ENCODE assay signal across 20 cellular contexts in the genomic region with DNA sequence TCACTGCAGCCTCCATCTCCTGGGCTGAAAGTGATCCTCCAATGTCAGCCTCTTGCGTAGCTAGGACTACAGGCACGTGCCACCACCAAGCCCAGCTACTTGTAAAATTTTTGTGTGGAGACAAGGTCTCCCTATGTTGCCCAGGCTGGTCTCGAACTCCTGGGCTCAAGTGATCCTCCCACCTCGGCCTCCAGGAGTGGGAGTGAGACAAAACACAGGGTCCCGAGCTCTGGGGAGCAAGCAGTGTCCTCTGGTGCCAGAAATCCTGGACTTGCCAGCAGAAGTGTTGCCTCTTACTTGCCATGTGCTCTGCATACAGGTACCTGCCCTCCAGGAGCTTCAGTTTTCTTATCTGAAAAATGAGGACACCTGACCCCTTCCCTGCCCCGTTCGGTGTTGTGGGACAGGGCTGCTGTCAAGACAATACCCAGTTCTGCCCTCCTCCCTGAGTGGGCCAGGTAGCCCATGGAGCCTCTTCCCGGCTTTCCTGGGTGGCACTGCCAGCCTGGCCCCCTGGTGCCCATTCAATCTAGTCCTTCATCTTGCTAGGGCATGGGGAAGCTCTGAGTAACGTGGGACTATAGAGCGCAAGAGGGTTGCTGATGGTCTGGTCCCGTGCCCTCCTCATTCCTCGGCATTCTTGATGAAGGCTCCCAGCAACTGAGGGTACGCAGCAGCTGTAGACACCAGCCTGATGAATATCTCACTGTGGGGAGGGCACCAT.
DNase-seq lines count a peak whose midpoint lies in the region; ATAC-seq and TF ChIP-seq lines count a peak whose summit lies in the region.
"Had no signal": no experiment of that assay in that cellular context is flagged by ENCODE, and none has a peak within 500 bp of the region (broad histone marks: within the 10 kb centered on the region; RNA-seq: fewer than 3 reads in every experiment).

No MANE protein-coding gene starts in this region.

- no peak for TF ChIP-seq POLR2A in heart left ventricle (IDR thresholded peaks at IDR 0.05)

- intact Hi-C loops in heart left ventricle (cut with DNase I), result no loop called here
- intact Hi-C loops in heart right ventricle (cut with DNase I), result no loop called here
- intact Hi-C loops in upper lobe of right lung (cut with DNase I), result no loop called here

- no peaks in the 10 kb centered on the region for H3K4me1 ChIP-seq in heart left ventricle
- no peaks in the 10 kb centered on the region for H3K4me1 ChIP-seq in heart right ventricle
- peaks cover 0 to 2% of the 10 kb centered on the region in 2 donors for H3K4me1 ChIP-seq in lung (ENCODE audit: control insufficient read depth in 2 of 2, insufficient read depth in 2 of 2, low read length in 2 of 2)
- H3K4me1 ChIP-seq in upper lobe of right lung, result no peaks in the 10 kb centered on the region
- H3K4me1 ChIP-seq: Peyer's patch had no signal

- ATAC-seq in heart left ventricle, result no peak
- ATAC-seq in heart right ventricle, result no peak
- ATAC-seq in lung (ENCODE audit: insufficient read depth, low FRiP score), result no peak
- ATAC-seq in upper lobe of right lung, result no peak
- no peak for ATAC-seq in HG03135 (IDR thresholded peaks at IDR 0.05; ENCODE audit: unreplicated experiment)
- ATAC-seq: GM12878, HepG2 had no signal

- H3K4me3 ChIP-seq in heart left ventricle (no peak overlapping the region), heart right ventricle (no peak overlapping the region), lung (no peak overlapping the region), upper lobe of right lung (no peak overlapping the region)
- H3K4me3 ChIP-seq: GM12878, Peyer's patch had no signal

- no peak for TF ChIP-seq CTCF in heart left ventricle (IDR thresholded peaks at IDR 0.05)
- no peak for TF ChIP-seq CTCF in heart right ventricle (IDR thresholded peaks at IDR 0.05)
- no peak for TF ChIP-seq CTCF in lung (IDR thresholded peaks at IDR 0.05; ENCODE audit: control extremely low read depth, extremely low read depth)
- TF ChIP-seq CTCF in upper lobe of right lung (IDR thresholded peaks at IDR 0.05), result no peak

- WGBS in heart left ventricle, 4 donors, result 71 to 79% (median 75%) methylated on average over 8 to 13 of the region's 13 CpGs
- 72 to 79% methylated on average over 13 of the region's 13 CpGs for whole genome bisulfite sequencing in heart right ventricle, 2 donors
- 79 to 82% methylated on average over 13 of the region's 13 CpGs for WGBS in lung, 2 donors

- no peaks in the 10 kb centered on the region for H3K27me3 ChIP-seq in heart left ventricle
- no peaks in the 10 kb centered on the region for H3K27me3 ChIP-seq in heart right ventricle
- H3K27me3 ChIP-seq in lung (ENCODE audit: control insufficient read depth, insufficient read depth), result no peaks in the 10 kb centered on the region
- no peaks in the 10 kb centered on the region for H3K27me3 ChIP-seq in upper lobe of right lung
- H3K27me3 ChIP-seq: Peyer's patch had no signal

- H3K27ac ChIP-seq in heart left ventricle, result no peak overlapping the region
- H3K27ac ChIP-seq in heart right ventricle, result no peak overlapping the region
- no peak overlapping the region for H3K27ac ChIP-seq in lung (ENCODE audit: low read depth in 1 of 2, low read length in 1 of 2)
- H3K27ac ChIP-seq in upper lobe of right lung, result no peak overlapping the region
- H3K27ac ChIP-seq: Peyer's patch had no signal

- H3K36me3 ChIP-seq in heart left ventricle (peaks cover 0 to 3% (median 0%) of the 10 kb centered on the region in 9 donors), heart right ventricle (peaks cover 0 to 7% (median 0%) of the 10 kb centered on the region in 9 donors), lung (ENCODE audit: control insufficient read depth in 2 of 2, insufficient read depth in 2 of 2, low read length in 2 of 2) (no peaks in the 10 kb centered on the region), upper lobe of right lung (no peaks in the 10 kb centered on the region)
- H3K36me3 ChIP-seq: Peyer's patch had no signal

- peak in 3 of 5 donors; percentile 7 to 31 (median 11) for DNase-seq in heart left ventricle
- no peak for DNase-seq in heart right ventricle
- DNase-seq in ecto neural progenitor cell (ENCODE audit: low spot score), result peak; percentile 16
- DNase-seq in lung (ENCODE audit: low spot score), result peak; percentile 17
- DNase-seq in upper lobe of right lung, result peak; percentile 48
- no peak for DNase-seq in stimulated activated CD4-positive, alpha-beta T cell treated with anti-CD3 and anti-CD28 coated beads, Interleukin-4, amount 100 ng/mL, for 24 hours
- DNase-seq: ACHN; C1 segment of cervical spinal cord; CD8-positive, alpha-beta memory T cell; DMS53; EL; KG1; NCI-H1105 treated with DMSO at 0.1 percent for 48 hours; NCI-H1694 treated with DMSO at 0.1 percent for 48 hours; NK-92 treated with Interleukin-12 subunit alpha and Interleukin-12 subunit beta, amount 100 ng/mL, for 24 hours; SHP77 had no signal

- H3K9me3 ChIP-seq in heart left ventricle (no peaks in the 10 kb centered on the region), heart right ventricle (no peaks in the 10 kb centered on the region), lung (ENCODE audit: control insufficient read depth in 2 of 2, insufficient read depth in 1 of 2, low read length in 1 of 2) (peaks cover 0 to 11% of the 10 kb centered on the region in 2 donors), upper lobe of right lung (no peaks in the 10 kb centered on the region)
- H3K9me3 ChIP-seq: Peyer's patch had no signal

Comparison
In these comparisons a context has a peak if more than half of its experiments do, and no peak if none do; other contexts are left out.
1. DNase-seq: peak in heart left ventricle (3 of 5), ecto neural progenitor cell (single experiment), lung (single experiment) and upper lobe of right lung (single experiment); none in heart right ventricle (0 of 2) and stimulated activated CD4-positive, alpha-beta T cell treated with anti-CD3 and anti-CD28 coated beads, Interleukin-4, amount 100 ng/mL, for 24 hours (single experiment).